32 cellular contexts compared by ENCODE assay signal in genomic region chr12:114314403-114314802, GRCh38.
"Had no signal": no experiment of that assay in that cellular context is flagged by ENCODE, and none has a peak within 500 bp of the region (broad histone marks: within the 10 kb centered on the region; RNA-seq: fewer than 3 reads in every experiment).

No MANE protein-coding gene starts in this region.

- DNase-seq: activated B cell treated with CpG ODN at 0.5 μM for 24 hours; activated CD4-positive, alpha-beta memory T cell treated with anti-CD3 and anti-CD28 coated beads for 36 hours; activated CD4-positive, alpha-beta T cell treated with anti-CD3 and anti-CD28 coated beads for 4 hours; activated CD4-positive, alpha-beta T cell treated with anti-CD3 and anti-CD28 coated beads, Interleukin-2, amount 10 ng/mL, durations not matched to agents 24 days and 14 days; activated CD4-positive, alpha-beta T cell treated with anti-CD3 and anti-CD28 coated beads, Interleukin-2, amount 50 U/mL, for 1 hour; activated CD4-positive, alpha-beta T cell treated with anti-CD3 and anti-CD28 coated beads, Interleukin-2, amount 50 U/mL, for 4 hours; activated CD4-positive, CD25-positive, alpha-beta regulatory T cell treated with anti-CD3 and anti-CD28 coated beads, Interleukin-2, amount 50 U/mL, for 72 hours; activated CD8-positive, alpha-beta memory T cell treated with anti-CD3 and anti-CD28 coated beads, Interleukin-2, amount 50 U/mL, for 4 hours; activated CD8-positive, alpha-beta T cell treated with anti-CD3 and anti-CD28 coated beads for 36 hours; activated effector memory CD4-positive, alpha-beta T cell treated with anti-CD3 and anti-CD28 coated beads, Interleukin-2, amount 50 U/mL, for 16 hours; activated gamma-delta T cell treated with Interleukin-2 at 50 U/mL for 16 hours; activated naive CD4-positive, alpha-beta T cell; activated naive CD4-positive, alpha-beta T cell treated with anti-CD3 and anti-CD28 coated beads for 36 hours; activated naive CD4-positive, alpha-beta T cell treated with anti-CD3 and anti-CD28 coated beads, Interleukin-2, amount 50 U/mL, for 16 hours; activated naive CD8-positive, alpha-beta T cell treated with anti-CD3 and anti-CD28 coated beads for 36 hours; activated T-cell treated with anti-CD3 and anti-CD28 coated beads for 4 hours; activated T-cell treated with anti-CD3 and anti-CD28 coated beads, Interleukin-2, amount 50 U/mL, for 1 hour; activated T-cell treated with anti-CD3 and anti-CD28 coated beads, Interleukin-2, amount 50 U/mL, for 4 hours; activated T-cell treated with anti-CD3 and anti-CD28 coated beads, Interleukin-2, amount 50 U/mL, for 72 hours; adrenal gland; amniotic stem cell; aorta; body of pancreas; brain microvascular endothelial cell; central memory CD4-positive, alpha-beta T cell; T-helper 2 cell; T-helper 9 cell had no signal

- H3K27ac ChIP-seq: adrenal gland, body of pancreas, brain microvascular endothelial cell, breast epithelium, VCaP had no signal

- H3K4me3 ChIP-seq: adrenal gland, body of pancreas, breast epithelium had no signal

- H3K27me3 ChIP-seq: body of pancreas, brain microvascular endothelial cell, breast epithelium had no signal

- FAIRE-seq: TTC549 had no signal

- ATAC-seq: activated CD8-positive, alpha-beta T cell treated with anti-CD3 and anti-CD28 coated beads for 36 hours; activated naive CD4-positive, alpha-beta T cell treated with anti-CD3 and anti-CD28 coated beads, Interleukin-2, amount 50 U/mL, for 72 hours; activated T-cell treated with anti-CD3 and anti-CD28 coated beads, Interleukin-2, amount 50 U/mL, for 4 hours; activated T-cell treated with anti-CD3 and anti-CD28 coated beads, Interleukin-2, amount 50 U/mL, for 72 hours; activated T-helper 17 cell treated with anti-CD3 and anti-CD28 coated beads, Interleukin-2, amount 50 U/mL, for 72 hours; body of pancreas had no signal

- H3K9me3 ChIP-seq: adrenal gland, body of pancreas, breast epithelium had no signal

- H3K4me1 ChIP-seq: adrenal gland, body of pancreas, breast epithelium had no signal

- H3K36me3 ChIP-seq: adrenal gland, brain microvascular endothelial cell, breast epithelium had no signal
